In the genomic region with DNA sequence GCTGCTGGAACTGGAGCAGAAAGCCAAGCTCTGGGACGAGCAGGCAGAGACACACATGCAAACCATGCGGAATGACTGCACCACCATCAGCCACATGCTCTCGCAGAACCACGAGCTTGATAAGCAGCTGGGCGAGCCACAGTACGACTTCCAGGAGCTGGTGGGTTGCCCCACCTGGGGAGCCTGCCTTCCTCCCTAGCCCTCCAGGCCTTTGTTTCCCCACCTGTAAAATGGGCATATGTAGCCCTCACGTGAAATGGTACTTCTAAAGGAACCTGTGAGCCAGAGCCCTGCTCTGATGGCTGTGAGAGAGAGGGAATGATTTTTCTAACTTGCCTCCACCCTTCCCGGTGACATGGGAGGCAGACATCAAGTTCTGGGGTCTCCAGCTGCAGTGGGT, we compare ENCODE assay signal across 27 cellular contexts. TPM values are rescaled to one million over a fixed set of nuclear protein-coding genes. Genes with fewer than 3 reads are reported as not detected.
DNase-seq lines count a peak whose midpoint lies in the region; ATAC-seq, FAIRE-seq and TF ChIP-seq lines count a peak whose summit lies in the region.
"Had no signal": no experiment of that assay in that cellular context is flagged by ENCODE, and none has a peak within 500 bp of the region (broad histone marks: within the 10 kb centered on the region; RNA-seq: fewer than 3 reads in every experiment).

No MANE protein-coding gene starts in this region.

- H3K14ac ChIP-seq in H1 (ENCODE audit: insufficient read length), result no peak overlapping the region
- no peak overlapping the region for H3K14ac ChIP-seq in neuronal stem cell (ENCODE audit: low read length)

- H3K23ac ChIP-seq in H1 (ENCODE audit: insufficient read length) (no peak overlapping the region), neuronal stem cell (ENCODE audit: low read depth, low read length, poor library complexity) (peak overlapping the region; percentile 55)

- no peak overlapping the region for H3K56ac ChIP-seq in H1 (replicated peaks; ENCODE audit: insufficient read length, low read depth, low read length)

- CTCF ChIA-PET in HepG2 (lab: Yijun Ruan, JAX; ENCODE audit: low intra/inter-chr PET ratio, low total read pairs) (no interaction called here), H1 (lab: Charles Lee; ENCODE audit: partially characterized antibody) (interaction anchor here (0.7 to 4.0 kb wide), 5 partner anchors 11 to 160 kb away, joined by 3 to 32 read pairs (median 3); no protein-coding TSS in a partner anchor)

- H4K8ac ChIP-seq in H1 (ENCODE audit: extremely low read depth, insufficient read depth, low read length), result no peak overlapping the region
- no peak overlapping the region for H4K8ac ChIP-seq in neuronal stem cell (ENCODE audit: low read depth, low read length)

- H3K23me2 ChIP-seq in H1 (ENCODE audit: low read depth, low read length), result no peaks in the 10 kb centered on the region

- no peak overlapping the region for H2BK20ac ChIP-seq in H1 (ENCODE audit: low read length)

- H3K4ac ChIP-seq in H1 (replicated peaks; ENCODE audit: insufficient read length, low read depth, low read length) (no peak overlapping the region), neuronal stem cell (ENCODE audit: low read length) (no peak overlapping the region)

- H2BK120ac ChIP-seq in H1 (replicated peaks; ENCODE audit: low read depth, low read length), result no peak overlapping the region
- H2BK120ac ChIP-seq in neuronal stem cell (ENCODE audit: low read depth, low read length), result no peak overlapping the region

- TF ChIP-seq CTCF in HepG2 (CRISPR knock-in tag; IDR thresholded peaks at IDR 0.05) (no peak), right lobe of liver (IDR thresholded peaks at IDR 0.05) (no peak), astrocyte (IDR thresholded peaks at IDR 0.05; ENCODE audit: insufficient read depth, low read depth, low read length) (no peak), H1 (IDR thresholded peaks at IDR 0.05; ENCODE audit: control extremely low read depth in 1 of 3, insufficient read depth in 1 of 3, low read depth in 1 of 3, low read length in 3 of 3) (no peak)

- H3K27me3 ChIP-seq in HepG2 (ENCODE audit: control insufficient read depth in 1 of 2, insufficient read depth in 2 of 2, low read length in 2 of 2), result no peaks in the 10 kb centered on the region; a peak in 1 of 5 replicates
- H3K27me3 ChIP-seq in right lobe of liver, result no peaks in the 10 kb centered on the region
- no peaks in the 10 kb centered on the region for H3K27me3 ChIP-seq in astrocyte (ENCODE audit: insufficient read depth, low read length)
- H3K27me3 ChIP-seq in H1 (replicated peaks in 1 of 4; ENCODE audit: control insufficient read depth in 3 of 4, extremely low read depth in 1 of 4, insufficient read depth in 3 of 4, low read length in 3 of 4), result no peaks in the 10 kb centered on the region
- H3K27me3 ChIP-seq in neuronal stem cell (ENCODE audit: control insufficient read depth in 3 of 3, insufficient read depth in 3 of 3, low read depth in 1 of 3, low read length in 3 of 3), result no peaks in the 10 kb centered on the region
- H3K27me3 ChIP-seq: BE2C; BLaER1 treated with 17β-estradiol and CSF1 and Interleukin-3, amounts not matched to agents 10 nM and 100 nM had no signal

- H2BK15ac ChIP-seq in H1 (ENCODE audit: low read length), result no peak overlapping the region; the same call in 1 of the 2 replicates
- peak overlapping the region; percentile 49 for H2BK15ac ChIP-seq in neuronal stem cell (ENCODE audit: low read length)

- H3K4me3 ChIP-seq in HepG2 (replicated peaks in 1 of 3; ENCODE audit: insufficient read depth in 1 of 3, low read depth in 2 of 3, low read length in 3 of 3) (no peak overlapping the region), right lobe of liver (no peak overlapping the region), astrocyte (ENCODE audit: insufficient read depth, low read depth, low read length) (no peak overlapping the region), H1 (ENCODE audit: extremely low read depth in 1 of 4, insufficient read depth in 2 of 4, low read depth in 3 of 4, low read length in 4 of 4) (no peak overlapping the region), neuronal stem cell (ENCODE audit: low read length in 2 of 2) (no peak overlapping the region)
- H3K4me3 ChIP-seq: BLaER1 treated with 17β-estradiol and CSF1 and Interleukin-3, amounts not matched to agents 10 nM and 100 nM; GM23338; HAP-1 had no signal

- H3K9me3 Mint-ChIP-seq in astrocyte (ENCODE audit: unreplicated experiment), result no peaks in the 10 kb centered on the region
- H3K9me3 Mint-ChIP-seq: CD14-positive monocyte; CD4-positive, alpha-beta T cell; CD8-positive, alpha-beta memory T cell; GM23338 had no signal

- peaks cover 3% of the 10 kb centered on the region for H3K4me1 Mint-ChIP-seq in astrocyte (ENCODE audit: low read depth, unreplicated experiment)
- H3K4me1 Mint-ChIP-seq: CD14-positive monocyte; CD8-positive, alpha-beta memory T cell had no signal

- in situ Hi-C loops in HepG2 (cut with HindIII; ENCODE audit: extremely low pct_ligation_motif_present, low pct_unique_long_range_greater_than_20kb), result loop anchor here (10.0 kb wide), 1 partner anchor 75 kb away; the partner anchor contains the start of genes BBS4 and HIGD2B

- H2AK5ac ChIP-seq in H1 (ENCODE audit: low read depth, low read length), result 0 out of 2 replicates have a peak overlapping the region, but pooled peaks have one; percentile 1
- H2AK5ac ChIP-seq in neuronal stem cell (ENCODE audit: low read depth, low read length), result peak overlapping the region; percentile 28

- H2BK12ac ChIP-seq in H1 (ENCODE audit: low read depth, low read length), result peak overlapping the region; percentile 11; the same call in 1 of the 2 replicates
- no peak overlapping the region for H2BK12ac ChIP-seq in neuronal stem cell (ENCODE audit: low read length)

- H4K91ac ChIP-seq in H1 (replicated peaks; ENCODE audit: insufficient read length, low read length) (no peak overlapping the region), neuronal stem cell (ENCODE audit: low read depth, low read length, poor library complexity) (no peak overlapping the region)

- DNase-seq in HepG2 (ENCODE audit: low spot score) (no peak), right lobe of liver (no peak), astrocyte (ENCODE audit: low read depth) (no peak), H1 (ENCODE audit: low read depth in 1 of 2, low spot score in 2 of 2) (no peak), neuronal stem cell (ENCODE audit: low spot score) (no peak), NCI-H774 (lab: John Stamatoyannopoulos, UW) (no peak), T-helper 9 cell (no peak), NCI-H524 (lab: John Stamatoyannopoulos, UW) (no peak)
- DNase-seq: BE2C; CD4-positive, alpha-beta T cell; CD8-positive, alpha-beta memory T cell; DMS 273 treated with DMSO at 0.1 percent for 48 hours; DMS79; GF-D8 had no signal

- H3K27ac Mint-ChIP-seq in astrocyte (ENCODE audit: unreplicated experiment), result peak overlapping the region; percentile 34
- H3K27ac Mint-ChIP-seq: CD14-positive monocyte; CD4-positive, alpha-beta T cell; CD8-positive, alpha-beta memory T cell; GM23338 had no signal

- no TSS peak for BruUV-seq in HepG2 (replicated peaks; lab: Mats Ljungman, UMichigan)

- H3K4me2 ChIP-seq in HepG2 (ENCODE audit: low read depth, low read length) (no peak overlapping the region), astrocyte (ENCODE audit: low read length) (no peak overlapping the region), H1 (ENCODE audit: insufficient read depth in 1 of 2, low read depth in 2 of 2, low read length in 2 of 2) (no peak overlapping the region), neuronal stem cell (ENCODE audit: insufficient read depth, low read length, poor library complexity, severe bottlenecking) (no peak overlapping the region)
- H3K4me2 ChIP-seq: BLaER1 treated with 17β-estradiol and CSF1 and Interleukin-3, amounts not matched to agents 10 nM and 100 nM; GM23338 had no signal

- H3K79me1 ChIP-seq in H1 (ENCODE audit: low read depth, low read length) (no peaks in the 10 kb centered on the region), neuronal stem cell (ENCODE audit: low read depth, low read length) (no peaks in the 10 kb centered on the region)

- TF ChIP-seq POLR2A in HepG2 (IDR thresholded peaks at IDR 0.05; ENCODE audit: insufficient read depth in 1 of 2, low read depth in 2 of 2, low read length in 2 of 2) (no peak), right lobe of liver (IDR thresholded peaks at IDR 0.05) (no peak), H1 (IDR thresholded peaks at IDR 0.05; ENCODE audit: control extremely low read depth in 1 of 2, low read depth in 2 of 2, low read length in 2 of 2) (no peak)

- H3K27me3 Mint-ChIP-seq in astrocyte (ENCODE audit: low read depth, unreplicated experiment), result peaks cover 27% of the 10 kb centered on the region
- H3K27me3 Mint-ChIP-seq: CD4-positive, alpha-beta T cell; CD8-positive, alpha-beta memory T cell had no signal

- H3K27ac ChIP-seq in HepG2 (ENCODE audit: extremely low read length, insufficient read depth, low read length), result no peak overlapping the region
- no peak overlapping the region for H3K27ac ChIP-seq in right lobe of liver
- H3K27ac ChIP-seq in astrocyte (ENCODE audit: low read depth, low read length), result no peak overlapping the region
- no peak overlapping the region for H3K27ac ChIP-seq in H1 (ENCODE audit: low read depth, low read length)
- no peak overlapping the region for H3K27ac ChIP-seq in neuronal stem cell (replicated peaks; ENCODE audit: low read length)
- H3K27ac ChIP-seq: 22Rv1; BLaER1 treated with 17β-estradiol and CSF1 and Interleukin-3, amounts not matched to agents 10 nM and 100 nM had no signal

- 36% methylated on average over 4 of the region's 8 CpGs for WGBS in HepG2 (ENCODE audit: low lambda C conversion rate)
- WGBS in right lobe of liver (ENCODE audit: insufficient coverage, low coverage, low lambda C conversion rate, missing lambda C conversion rate), result no CpG with 5 or more reads among the region's 8 CpGs
- 89% methylated on average over 8 of the region's 8 CpGs; no CpG with 5 or more reads in 1 of the 2 experiments for WGBS in H1 (ENCODE audit: extremely low coverage in 1 of 2, insufficient coverage in 1 of 2, insufficient read length in 1 of 2, insufficient replicate concordance in 2 of 2, low coverage in 1 of 2, low lambda C conversion rate in 2 of 2, missing lambda C conversion rate in 1 of 2), 2 experiments
- no CpG with 5 or more reads among the region's 8 CpGs for WGBS in neuronal stem cell (ENCODE audit: extremely low coverage in 2 of 2, insufficient read length in 2 of 2, insufficient replicate concordance in 1 of 2), 2 donors

- no peaks in the 10 kb centered on the region for H4K20me1 ChIP-seq in HepG2 (ENCODE audit: insufficient read depth, low read length)
- no peaks in the 10 kb centered on the region for H4K20me1 ChIP-seq in astrocyte (ENCODE audit: insufficient read depth, low read length)
- H4K20me1 ChIP-seq in H1 (replicated peaks in 1 of 2; ENCODE audit: control insufficient read depth in 1 of 2, insufficient read depth in 2 of 2, low read length in 2 of 2), result no peaks in the 10 kb centered on the region
- H4K20me1 ChIP-seq: BLaER1 treated with 17β-estradiol and CSF1 and Interleukin-3, amounts not matched to agents 10 nM and 100 nM had no signal

- FAIRE-seq in HepG2 (lab: Jason Lieb, UNC), result no peak
- no peak for FAIRE-seq in astrocyte (lab: Jason Lieb, UNC)
- no peak for FAIRE-seq in H1 (lab: Jason Lieb, UNC)
- FAIRE-seq: A204.1, D721Med, GM12891, GM18507, H54 had no signal

- H2BK5ac ChIP-seq in H1 (ENCODE audit: low read depth, low read length) (peak overlapping the region; percentile 66; the same call in 1 of the 2 replicates), neuronal stem cell (ENCODE audit: low read length) (no peak overlapping the region)

- POLR2A ChIA-PET in HepG2 (lab: Yijun Ruan, JAX) (no interaction called here), H1 (lab: Charles Lee; ENCODE audit: partially characterized antibody) (no interaction called here)

- TF ChIP-seq RAD21 in HepG2 (CRISPR knock-in tag; IDR thresholded peaks at IDR 0.05), result no peak
- no peak for TF ChIP-seq RAD21 in H1 (IDR thresholded peaks at IDR 0.05 in 1 of 2, conservative IDR thresholded peaks at IDR 0.05 in 1 of 2; ENCODE audit: low read depth in 2 of 2, low read length in 2 of 2)

- H3K36me3 Mint-ChIP-seq in astrocyte (ENCODE audit: low read depth, unreplicated experiment), result peaks cover 16% of the 10 kb centered on the region

- H3K18ac ChIP-seq in H1 (ENCODE audit: extremely low read depth, low read length) (no peak overlapping the region), neuronal stem cell (ENCODE audit: low read length) (peak overlapping the region; percentile 64)

- no peak overlapping the region for H3K4me3 Mint-ChIP-seq in astrocyte (ENCODE audit: unreplicated experiment)
- H3K4me3 Mint-ChIP-seq: CD14-positive monocyte; CD4-positive, alpha-beta T cell; CD8-positive, alpha-beta memory T cell; GM23338 had no signal

- H4K5ac ChIP-seq in H1 (ENCODE audit: insufficient read length, low read depth, low read length), result no peak overlapping the region

- TF ChIP-seq EP300 in HepG2 (IDR thresholded peaks at IDR 0.05; ENCODE audit: low read depth in 2 of 2, low read length in 2 of 2) (no peak), HepG2 (CRISPR knock-in tag; IDR thresholded peaks at IDR 0.05; ENCODE audit: borderline replicate concordance) (no peak), H1 (IDR thresholded peaks at IDR 0.05; ENCODE audit: borderline replicate concordance in 1 of 2, low read depth in 2 of 2, low read length in 2 of 2) (no peak)

- ATAC-seq in HepG2 (peak; percentile 20; the same call in 1 of the 3 replicates), right lobe of liver (no peak)
- ATAC-seq: GM23338 had no signal

- intact Hi-C loops in HepG2 (cut with micrococcal nuclease; ENCODE audit: unreplicated experiment) (no loop called here), right lobe of liver (cut with DNase I) (no loop called here)

- H3K4me1 ChIP-seq in HepG2 (ENCODE audit: insufficient read depth, low read length) (peaks cover 22% of the 10 kb centered on the region), right lobe of liver (no peaks in the 10 kb centered on the region), astrocyte (ENCODE audit: insufficient read depth, low read length) (no peaks in the 10 kb centered on the region), H1 (replicated peaks in 1 of 4; ENCODE audit: control insufficient read depth in 3 of 4, insufficient read depth in 4 of 4, low read length in 3 of 4) (peaks cover under 1 to 3% (median 2%) of the 10 kb centered on the region in 4 experiments; a peak in 5 of 7 replicates), neuronal stem cell (ENCODE audit: control insufficient read depth in 2 of 2, insufficient read depth in 1 of 2, low read depth in 1 of 2, low read length in 2 of 2) (peaks cover 0 to under 1% of the 10 kb centered on the region in 2 donors)
- H3K4me1 ChIP-seq: BE2C, HAP-1 had no signal

- no peak overlapping the region for H3K9ac ChIP-seq in HepG2 (ENCODE audit: insufficient read depth, low read depth, low read length)
- no peak overlapping the region for H3K9ac ChIP-seq in astrocyte (ENCODE audit: low read length)
- no peak overlapping the region for H3K9ac ChIP-seq in H1 (replicated peaks in 1 of 4; ENCODE audit: extremely low read depth in 1 of 4, low read depth in 3 of 4, low read length in 3 of 4)
- peak overlapping the region; percentile 24 for H3K9ac ChIP-seq in neuronal stem cell (ENCODE audit: low read depth, low read length, poor library complexity)
- H3K9ac ChIP-seq: BLaER1 treated with 17β-estradiol and CSF1 and Interleukin-3, amounts not matched to agents 10 nM and 100 nM had no signal

- H3K79me2 ChIP-seq in HepG2 (ENCODE audit: insufficient read depth, low read length), result no peaks in the 10 kb centered on the region
- no peaks in the 10 kb centered on the region for H3K79me2 ChIP-seq in astrocyte (ENCODE audit: insufficient read depth, low read length)
- H3K79me2 ChIP-seq in H1 (ENCODE audit: control insufficient read depth in 1 of 2, insufficient read depth in 2 of 2, low read length in 2 of 2), result no peaks in the 10 kb centered on the region

- H3K9me3 ChIP-seq in HepG2 (ENCODE audit: low read length) (no peaks in the 10 kb centered on the region), right lobe of liver (no peaks in the 10 kb centered on the region), astrocyte (ENCODE audit: insufficient read depth, low read depth, low read length) (no peaks in the 10 kb centered on the region), H1 (ENCODE audit: insufficient read depth in 2 of 2, low read depth in 1 of 2, low read length in 1 of 2) (no peaks in the 10 kb centered on the region), neuronal stem cell (replicated peaks in 1 of 2; ENCODE audit: control insufficient read depth in 2 of 2, insufficient read depth in 1 of 2, low read depth in 1 of 2, low read length in 2 of 2) (no peaks in the 10 kb centered on the region)
- H3K9me3 ChIP-seq: BE2C; BLaER1 treated with 17β-estradiol and CSF1 and Interleukin-3, amounts not matched to agents 10 nM and 100 nM; HAP-1 had no signal

- H3K36me3 ChIP-seq in HepG2 (replicated peaks in 1 of 2; ENCODE audit: control insufficient read depth in 1 of 2, insufficient read depth in 2 of 2, low read length in 2 of 2), result no peaks in the 10 kb centered on the region
- no peaks in the 10 kb centered on the region for H3K36me3 ChIP-seq in right lobe of liver
- no peaks in the 10 kb centered on the region for H3K36me3 ChIP-seq in astrocyte (ENCODE audit: insufficient read depth, low read length)
- no peaks in the 10 kb centered on the region for H3K36me3 ChIP-seq in H1 (ENCODE audit: control insufficient read depth in 2 of 4, insufficient read depth in 4 of 4, low read length in 3 of 4)
- no peaks in the 10 kb centered on the region for H3K36me3 ChIP-seq in neuronal stem cell (replicated peaks in 1 of 2; ENCODE audit: control insufficient read depth in 2 of 2, insufficient read depth in 2 of 2, low read length in 2 of 2)
- H3K36me3 ChIP-seq: BE2C; BLaER1 treated with 17β-estradiol and CSF1 and Interleukin-3, amounts not matched to agents 10 nM and 100 nM; HAP-1 had no signal

- no peak overlapping the region for H2AFZ ChIP-seq in HepG2 (ENCODE audit: low read length)
- H2AFZ ChIP-seq in astrocyte (ENCODE audit: low read depth, low read length), result no peak overlapping the region
- no peak overlapping the region for H2AFZ ChIP-seq in H1 (ENCODE audit: low read length)
- H2AFZ ChIP-seq in neuronal stem cell (ENCODE audit: low read length), result no peak overlapping the region
- H2AFZ ChIP-seq: GM23338 had no signal

RNA-seq across cellular contexts. Expression of gene GOLGA6B, which starts 44.6 kb away (rescaled TPM):
- not detected in 2 replicates for total RNA-seq in HepG2 (2016; rRNA removed; fragmentation: Illumina TruSeq; extraction: Trizol)
- not detected in 2 replicates for total RNA-seq in HepG2 (2016; cell fraction: cytosol; rRNA removed; fragmentation: Illumina TruSeq; extraction: Trizol; ENCODE audit: low read depth)
- total RNA-seq in HepG2 (2016; cell fraction: insoluble cytoplasmic fraction; rRNA removed; fragmentation: Illumina TruSeq; extraction: Trizol), result 0.28 TPM in 1 of 2 replicates, not detected in the other
- not detected in 2 replicates for total RNA-seq in HepG2 (2016; cell fraction: membrane; rRNA removed; fragmentation: Illumina TruSeq; extraction: Trizol)
- total RNA-seq in HepG2 (2016; cell fraction: nucleus; rRNA removed; fragmentation: Illumina TruSeq; extraction: Trizol), result not detected in 2 replicates
- 0.04 TPM in 1 of 2 replicates, not detected in the other for polyA plus RNA-seq in HepG2 (2011; rRNA removed)
- polyA plus RNA-seq in HepG2 (2011; cell fraction: cytosol; rRNA removed), result not detected in 2 replicates
- 0.08 TPM in 1 of 2 replicates, not detected in the other for polyA plus RNA-seq in HepG2 (2011; cell fraction: nucleus; rRNA removed)
- polyA plus RNA-seq in HepG2 (2012), result not detected in 2 replicates
- not detected in 2 replicates for polyA plus RNA-seq in HepG2 (2016; cell fraction: cytosol; fragmentation: Illumina TruSeq; extraction: Trizol; ENCODE audit: low read depth)
- polyA plus RNA-seq in HepG2 (2016; cell fraction: insoluble cytoplasmic fraction; fragmentation: Illumina TruSeq; extraction: Trizol; ENCODE audit: low read depth), result not detected in 2 replicates
- not detected in 2 replicates for polyA plus RNA-seq in HepG2 (2016; cell fraction: membrane; fragmentation: Illumina TruSeq; extraction: Trizol; ENCODE audit: low read depth)
- polyA plus RNA-seq in HepG2 (2016; cell fraction: nucleus; fragmentation: Illumina TruSeq; extraction: Trizol; ENCODE audit: insufficient read depth, low read depth), result not detected in 2 replicates
- polyA minus RNA-seq in HepG2 (2011; rRNA and poly(A)+ RNA removed; ENCODE audit: low replicate concordance), result not detected in 2 replicates
- polyA minus RNA-seq in HepG2 (2011; cell fraction: cytosol; rRNA and poly(A)+ RNA removed), result not detected in 2 replicates
- not detected in 2 replicates for polyA minus RNA-seq in HepG2 (2011; cell fraction: nucleus; rRNA and poly(A)+ RNA removed)
- 1 to 10 TPM in 2 of 6 experiments, under 1 TPM in 4; 0.13 to 1.8 (median 0.41) TPM for total RNA-seq in right lobe of liver
- total RNA-seq in astrocyte, result 0.36 TPM in 1 of 2 replicates, not detected in the other
- total RNA-seq in H1 (2021; fragmentation: NEBNext Ultra II Directional; extraction: Animal tissue kit (Norgen Biotek cat#: 25700)), result not detected in 2 replicates
- 0.06 and 0.09 TPM in 2 replicates for polyA plus RNA-seq in H1 (2011; rRNA removed)
- polyA plus RNA-seq in H1 (2011; cell fraction: cytosol; rRNA removed), result 0.19 TPM
- polyA plus RNA-seq in H1 (2011; cell fraction: nucleus; rRNA removed), result 0.70 TPM
- polyA plus RNA-seq in H1 (2012, experiment 1 of 2), result 0.33 to 0.50 TPM (median 0.43 TPM) in 3 of 4 replicates, not detected in the other
- not detected for polyA plus RNA-seq in H1 (2012, experiment 2 of 2)
- 0.41 TPM for polyA plus RNA-seq in H1 (2013, experiment 1 of 2)
- polyA plus RNA-seq in H1 (2013, experiment 2 of 2), result 0.40 TPM
- 0.09 and 0.34 TPM in 2 replicates for polyA minus RNA-seq in H1 (2011; rRNA and poly(A)+ RNA removed)
- polyA minus RNA-seq in H1 (2011; cell fraction: cytosol; rRNA and poly(A)+ RNA removed), result not detected
- polyA minus RNA-seq in H1 (2011; cell fraction: nucleus; rRNA and poly(A)+ RNA removed), result not detected
- 0.08 TPM for polyA plus RNA-seq in neuronal stem cell (2013, experiment 1 of 2)
- 0.06 TPM for polyA plus RNA-seq in neuronal stem cell (2013, experiment 2 of 2)
- total RNA-seq: CD8-positive, alpha-beta memory T cell; Daoy; G401; GM23338 had no signal
- polyA plus RNA-seq: AG04450; CD14-positive monocyte; CD8-positive, alpha-beta memory T cell had no signal
